In the genomic region with DNA sequence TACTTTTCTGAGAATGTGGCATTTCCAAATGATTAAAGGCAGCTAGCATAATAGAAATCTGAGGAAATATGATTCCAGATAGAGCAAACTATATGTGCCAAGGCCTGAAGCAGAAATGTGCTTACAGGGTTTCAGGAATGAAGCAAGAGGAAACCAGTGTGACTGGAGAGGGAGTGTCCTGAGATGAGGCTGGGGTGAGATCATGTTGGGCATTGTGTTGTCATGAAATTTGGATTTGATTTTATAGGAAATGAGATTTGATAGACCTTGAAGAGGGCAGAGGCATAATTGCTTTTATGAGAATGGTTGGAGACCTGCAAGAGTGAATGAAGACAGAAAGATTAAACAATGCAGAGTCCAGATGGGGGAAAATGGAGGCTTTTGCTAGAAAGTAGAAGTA, we compare ENCODE assay signal across 10 cellular contexts.
DNase-seq lines count a peak whose midpoint lies in the region; ATAC-seq and TF ChIP-seq lines count a peak whose summit lies in the region.
"Had no signal": no experiment of that assay in that cellular context is flagged by ENCODE, and none has a peak within 500 bp of the region (broad histone marks: within the 10 kb centered on the region; RNA-seq: fewer than 3 reads in every experiment).

No MANE protein-coding gene starts in this region.

- peaks cover 58% of the 10 kb centered on the region for H3K4me1 ChIP-seq in RWPE2 (ENCODE audit: insufficient read depth, poor library complexity, severe bottlenecking)
- H3K4me1 ChIP-seq in smooth muscle cell (ENCODE audit: low read depth) = peaks cover 32% of the 10 kb centered on the region
- no peaks in the 10 kb centered on the region for H3K4me1 ChIP-seq in prostate gland (replicated peaks)
- H3K4me1 ChIP-seq: gastrocnemius medialis had no signal

- no peaks in the 10 kb centered on the region for H3K79me2 ChIP-seq in smooth muscle cell (ENCODE audit: low read depth)

- no peaks in the 10 kb centered on the region for H4K20me1 ChIP-seq in smooth muscle cell (ENCODE audit: low read depth)

- ATAC-seq in RWPE2 (ENCODE audit: low read depth) = peak; percentile 81

- no peaks in the 10 kb centered on the region; the same call in 1 of the 2 replicates for H3K27me3 Mint-ChIP-seq in HFFc6 (ENCODE audit: insufficient read depth)

- H3K4me2 ChIP-seq in smooth muscle cell = peak overlapping the region; percentile 62

- H2AFZ ChIP-seq in smooth muscle cell (ENCODE audit: low read depth) = peak overlapping the region; percentile 60

- H3K36me3 ChIP-seq in RWPE2 (ENCODE audit: low read depth) (no peaks in the 10 kb centered on the region), smooth muscle cell (ENCODE audit: low read depth) (no peaks in the 10 kb centered on the region), prostate gland (no peaks in the 10 kb centered on the region)
- H3K36me3 ChIP-seq: gastrocnemius medialis had no signal

- intact Hi-C loops in prostate gland (cut with DNase I) = no loop called here

- H3K9ac ChIP-seq in smooth muscle cell (ENCODE audit: low read depth) = peak overlapping the region; percentile 22

- H3K36me3 Mint-ChIP-seq in HFFc6 (ENCODE audit: low read depth) = peaks cover 8% of the 10 kb centered on the region
- H3K36me3 Mint-ChIP-seq: WTC11 had no signal

- H3K4me3 Mint-ChIP-seq in HFFc6 = peak overlapping the region; percentile 67
- H3K4me3 Mint-ChIP-seq: WTC11 had no signal

- H3K9me3 Mint-ChIP-seq in HFFc6 = no peaks in the 10 kb centered on the region; the same call in 1 of the 2 replicates

- H3K27me3 ChIP-seq in RWPE2 (ENCODE audit: insufficient read depth, poor library complexity, severe bottlenecking) (no peaks in the 10 kb centered on the region), smooth muscle cell (ENCODE audit: low read depth) (no peaks in the 10 kb centered on the region), prostate gland (replicated peaks; ENCODE audit: insufficient read depth) (no peaks in the 10 kb centered on the region)
- H3K27me3 ChIP-seq: gastrocnemius medialis had no signal

- no peak for TF ChIP-seq POLR2A in prostate gland (IDR thresholded peaks at IDR 0.05)

- H3K27ac ChIP-seq in RWPE2 (ENCODE audit: poor library complexity, severe bottlenecking) (peak overlapping the region; percentile 99), smooth muscle cell (ENCODE audit: low read depth) (peak overlapping the region; percentile 93), prostate gland (no peak overlapping the region)
- H3K27ac ChIP-seq: gastrocnemius medialis had no signal

- peak overlapping the region; percentile 92 for H3K27ac Mint-ChIP-seq in HFFc6
- H3K27ac Mint-ChIP-seq: WTC11 had no signal

- peak; percentile 81 for DNase-seq in HFFc6
- DNase-seq in RWPE2 (ENCODE audit: low spot score) = peak; percentile 60
- DNase-seq in fibroblast of the conjunctiva (ENCODE audit: low read depth) = peak; percentile 75
- DNase-seq in smooth muscle cell (lab: John Stamatoyannopoulos, UW; ENCODE audit: unreplicated experiment) = no peak
- no peak for DNase-seq in activated gamma-delta T cell (lab: John Stamatoyannopoulos, UW)
- no peak for DNase-seq in prostate gland (ENCODE audit: low spot score)
- DNase-seq in stimulated activated CD4-positive, alpha-beta T cell treated with anti-CD3 and anti-CD28 coated beads, Interleukin-2, amount 100 ng/mL, for 48 hours = no peak
- no peak for DNase-seq in DMS79 (lab: John Stamatoyannopoulos, UW)

- H3K9me3 ChIP-seq in RWPE2 (ENCODE audit: severe bottlenecking) (no peaks in the 10 kb centered on the region), smooth muscle cell (replicated peaks; ENCODE audit: low read depth) (no peaks in the 10 kb centered on the region), prostate gland (no peaks in the 10 kb centered on the region)
- H3K9me3 ChIP-seq: gastrocnemius medialis had no signal

- TF ChIP-seq CTCF in HFFc6 (IDR thresholded peaks at IDR 0.05) = no peak
- TF ChIP-seq CTCF in RWPE2 (IDR thresholded peaks at IDR 0.05; ENCODE audit: poor library complexity, severe bottlenecking) = no peak
- TF ChIP-seq CTCF in smooth muscle cell (IDR thresholded peaks at IDR 0.05; ENCODE audit: borderline replicate concordance, insufficient read depth, poor library complexity, severe bottlenecking) = no peak
- no peak for TF ChIP-seq CTCF in prostate gland (IDR thresholded peaks at IDR 0.05)

- peaks cover 81% of the 10 kb centered on the region for H3K4me1 Mint-ChIP-seq in HFFc6 (ENCODE audit: low read depth)

- peaks cover 40% of the 10 kb centered on the region for H3F3A ChIP-seq in smooth muscle cell (ENCODE audit: low read depth)

- H3K4me3 ChIP-seq in RWPE2 (ENCODE audit: severe bottlenecking) = no peak overlapping the region
- H3K4me3 ChIP-seq in smooth muscle cell = no peak overlapping the region
- H3K4me3 ChIP-seq in prostate gland = no peak overlapping the region
- H3K4me3 ChIP-seq: gastrocnemius medialis had no signal

Comparison
In these comparisons a context has a peak if more than half of its experiments do, and no peak if none do; other contexts are left out.
1. DNase-seq: peak in HFFc6 (single experiment), RWPE2 (single experiment) and fibroblast of the conjunctiva (single experiment); none in smooth muscle cell (single experiment), activated gamma-delta T cell (single experiment), prostate gland (single experiment), stimulated activated CD4-positive, alpha-beta T cell treated with anti-CD3 and anti-CD28 coated beads, Interleukin-2, amount 100 ng/mL, for 48 hours (0 of 2) and DMS79 (single experiment).
2. H3K27ac ChIP-seq: peak in RWPE2 (single experiment) and smooth muscle cell (single experiment); none in prostate gland (0 of 2).